ENCODE assay signal across 11 cellular contexts in the genomic region with DNA sequence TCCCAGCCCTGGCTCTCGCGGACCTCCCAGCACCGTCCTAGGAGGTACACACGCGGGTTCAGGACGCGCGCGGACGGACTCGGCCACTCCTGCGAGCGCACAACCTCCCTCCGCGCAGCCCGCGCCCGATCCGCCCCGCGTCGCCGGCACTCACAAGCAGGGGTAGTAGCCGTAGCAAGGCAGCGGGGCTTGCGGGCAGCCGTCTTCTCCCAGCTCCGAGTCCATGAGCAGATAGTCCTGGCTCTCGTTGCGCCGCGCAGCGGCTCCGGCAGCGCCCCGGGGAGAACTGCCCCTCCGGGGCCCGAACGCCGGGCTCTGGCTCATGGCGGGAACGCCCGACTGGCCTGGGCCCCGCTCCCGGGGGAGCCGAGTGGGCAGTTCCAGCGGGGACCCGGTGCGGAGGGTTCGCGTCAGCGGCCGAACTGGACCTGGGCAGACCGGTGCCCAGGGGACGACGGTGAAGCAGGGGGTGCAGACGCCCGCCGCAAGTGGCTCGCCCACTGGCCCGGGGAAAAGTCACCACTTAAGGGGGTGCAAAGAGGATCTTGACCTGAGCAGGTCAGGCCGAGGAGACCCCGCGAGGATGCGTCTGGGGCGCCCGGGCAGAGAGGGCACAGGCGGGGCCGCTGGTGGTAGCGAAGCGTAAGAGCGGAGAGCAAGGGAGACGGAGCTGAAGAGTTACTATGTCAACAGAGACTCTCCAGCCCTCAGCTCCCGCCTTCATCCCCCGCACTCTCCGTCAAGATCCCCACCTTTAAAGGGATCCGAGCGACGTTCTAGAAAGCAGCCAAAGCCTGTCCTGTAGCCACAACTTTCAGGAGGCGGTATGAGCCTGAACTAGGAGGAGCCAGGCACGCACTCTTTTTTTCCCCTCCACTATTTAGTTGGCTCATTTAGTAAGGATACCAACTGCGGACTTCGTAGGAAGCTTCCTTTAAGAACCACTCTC. TPM values are rescaled to one million over a fixed set of nuclear protein-coding genes. Genes with fewer than 3 reads are reported as not detected.
DNase-seq lines count a peak whose midpoint lies in the region; ATAC-seq, FAIRE-seq and TF ChIP-seq lines count a peak whose summit lies in the region.
"Had no signal": no experiment of that assay in that cellular context is flagged by ENCODE, and none has a peak within 500 bp of the region (broad histone marks: within the 10 kb centered on the region; RNA-seq: fewer than 3 reads in every experiment).

TSS of gene TRPC6 (minus strand) at position 828 of the 949 bp plus-strand sequence. CDS start at position 324, 504 bp downstream.

- H3K4me1 ChIP-seq in A549, result no peaks in the 10 kb centered on the region

- no peak for FAIRE-seq in A549 (lab: Jason Lieb, UNC)

- DNase-seq in A549 (ENCODE audit: low read depth in 1 of 2, low spot score in 1 of 2) (peak; percentile 33 to 43), NCI-H69 (lab: John Stamatoyannopoulos, UW) (peak; percentile 2), fibroblast of villous mesenchyme (ENCODE audit: low read depth) (peak; percentile 66), NCI-H2227 treated with DMSO at 0.1 percent for 48 hours (lab: John Stamatoyannopoulos, UW) (no peak)
- DNase-seq in activated naive CD8-positive, alpha-beta T cell treated with anti-CD3 and anti-CD28 coated beads for 36 hours, result no peak
- DNase-seq: CD8-positive, alpha-beta T cell; stimulated activated CD4-positive, alpha-beta T cell treated with anti-CD3 and anti-CD28 coated beads, Interleukin-2, amount 100 ng/mL, for 24 hours had no signal

- TF ChIP-seq CTCF in A549 (IDR thresholded peaks at IDR 0.05) (no peak), fibroblast of villous mesenchyme (IDR thresholded peaks at IDR 0.05; ENCODE audit: insufficient read depth, low read depth, low read length) (no peak), nephron (IDR thresholded peaks at IDR 0.05; ENCODE audit: unreplicated experiment in 3 of 3) (no peak)

- peaks cover 54% of the 10 kb centered on the region for H3K27me3 Mint-ChIP-seq in nephron (ENCODE audit: low read depth)
- peaks cover 33% of the 10 kb centered on the region for H3K27me3 Mint-ChIP-seq in activated naive CD8-positive, alpha-beta T cell treated with anti-CD3 and anti-CD28 coated beads for 36 hours

- peaks cover 7% of the 10 kb centered on the region for H3K9me3 Mint-ChIP-seq in nephron
- H3K9me3 Mint-ChIP-seq in activated naive CD8-positive, alpha-beta T cell treated with anti-CD3 and anti-CD28 coated beads for 36 hours, result no peaks in the 10 kb centered on the region
- H3K9me3 Mint-ChIP-seq: CD8-positive, alpha-beta T cell had no signal

- peak within 1 kb of the TSS; percentile 100 for H3K4me2 ChIP-seq in A549

- peak within 1 kb of the TSS; percentile 71 for H3K4me3 ChIP-seq in A549
- peak within 1 kb of the TSS; percentile 62 for H3K4me3 ChIP-seq in fibroblast of villous mesenchyme (ENCODE audit: low read depth, low read length)

- POLR2A ChIA-PET in A549 (lab: Yijun Ruan, JAX), result no interaction called here

- ATAC-seq in A549 (peak; percentile 91 to 96), GM18868 (IDR thresholded peaks at IDR 0.05; ENCODE audit: unreplicated experiment) (no peak), HG02870 (IDR thresholded peaks at IDR 0.05; ENCODE audit: unreplicated experiment) (no peak)
- ATAC-seq: CD8-positive, alpha-beta T cell had no signal

- peak within 1 kb of the TSS; percentile 87 to 93 (median 93) for H3K4me3 Mint-ChIP-seq in nephron
- no peak within 1 kb of the TSS for H3K4me3 Mint-ChIP-seq in activated naive CD8-positive, alpha-beta T cell treated with anti-CD3 and anti-CD28 coated beads for 36 hours
- H3K4me3 Mint-ChIP-seq: activated naive CD8-positive, alpha-beta T cell; CD8-positive, alpha-beta T cell had no signal

- H3K4me1 Mint-ChIP-seq in nephron, result peaks cover 12% of the 10 kb centered on the region
- H3K4me1 Mint-ChIP-seq in activated naive CD8-positive, alpha-beta T cell treated with anti-CD3 and anti-CD28 coated beads for 36 hours, result no peaks in the 10 kb centered on the region

- peak within 1 kb of the TSS; percentile 76 to 89 (median 82) for H3K27ac Mint-ChIP-seq in nephron
- no peak within 1 kb of the TSS for H3K27ac Mint-ChIP-seq in activated naive CD8-positive, alpha-beta T cell treated with anti-CD3 and anti-CD28 coated beads for 36 hours
- H3K27ac Mint-ChIP-seq: activated naive CD8-positive, alpha-beta T cell; CD8-positive, alpha-beta T cell had no signal

- 3% methylated on average over 22 of the region's 83 CpGs for WGBS in A549 (ENCODE audit: missing lambda C conversion rate)

- CTCF ChIA-PET in A549 (lab: Yijun Ruan, JAX), result no interaction called here

- no peaks in the 10 kb centered on the region; the same call in 2 of the 3 replicates for H3K9me3 ChIP-seq in A549

- H3K36me3 Mint-ChIP-seq in nephron (ENCODE audit: low read depth), result peaks cover 5% of the 10 kb centered on the region
- peaks cover 2% of the 10 kb centered on the region for H3K36me3 Mint-ChIP-seq in activated naive CD8-positive, alpha-beta T cell treated with anti-CD3 and anti-CD28 coated beads for 36 hours
- H3K36me3 Mint-ChIP-seq: activated naive CD8-positive, alpha-beta T cell; CD8-positive, alpha-beta T cell had no signal

- no peak for TF ChIP-seq EP300 in A549 (IDR thresholded peaks at IDR 0.05)

- no peak for TF ChIP-seq RAD21 in A549 (conservative IDR thresholded peaks at IDR 0.05 in 1 of 2, IDR thresholded peaks at IDR 0.05 in 1 of 2)

- no peak for TF ChIP-seq POLR2A in A549 (IDR thresholded peaks at IDR 0.05; ENCODE audit: low read length)

- peak within 1 kb of the TSS; percentile 50 to 73; a peak in 5 of 6 replicates for H3K27ac ChIP-seq in A549

TF ChIP-seq in A549, 52 proteins besides CTCF, POLR2A, EP300 and RAD21:
- no peak for TF ChIP-seq MYC (IDR thresholded peaks at IDR 0.05; ENCODE audit: borderline replicate concordance, low read length)
- no peak for TF ChIP-seq SREBF2 (IDR thresholded peaks at IDR 0.05)
- no peak for TF ChIP-seq FOSL2 (IDR thresholded peaks at IDR 0.05)
- no peak for TF ChIP-seq FOSL2 (CRISPR knock-in tag; IDR thresholded peaks at IDR 0.05)
- no peak for TF ChIP-seq FOSB (CRISPR knock-in tag; IDR thresholded peaks at IDR 0.05)

RNA-seq across cellular contexts. Expression of gene TRPC6, which starts in this region (rescaled TPM):
- polyA plus RNA-seq in A549 (2011; rRNA removed) (1.0 and 1.2 TPM in 2 replicates), A549 (2017; fragmentation: RNase III; extraction: RNeasy Plus Mini Kit Qiagen cat#74134 plus additional on column Dnase treatment) (0.26 to 0.70 TPM (median 0.30 TPM) in 3 replicates)
- 0.18 and 0.20 TPM in 2 replicates for polyA plus RNA-seq in A549 (2012; cell fraction: cytosol; rRNA removed)
- 0.22 and 0.28 TPM in 2 replicates for polyA plus RNA-seq in A549 (2012; cell fraction: nucleus; rRNA removed)
- 1.7 and 2.7 TPM in 2 replicates for polyA minus RNA-seq in A549 (2011; rRNA and poly(A)+ RNA removed)
- total RNA-seq in fibroblast of villous mesenchyme, result 26.4 and 35.8 TPM in 2 replicates
- not detected for total RNA-seq in activated naive CD8-positive, alpha-beta T cell treated with anti-CD3 and anti-CD28 coated beads for 36 hours
- total RNA-seq: CD8-positive, alpha-beta T cell had no signal

Comparison
In these comparisons a context has a peak if more than half of its experiments do, and no peak if none do; other contexts are left out.
1. RNA of gene TRPC6 (total RNA-seq): 26.4 to 35.8 TPM in fibroblast of villous mesenchyme; not detected in activated naive CD8-positive, alpha-beta T cell treated with anti-CD3 and anti-CD28 coated beads for 36 hours; every median in the first group is over 10 times any median in the second.
2. ATAC-seq: peak in A549 (2 of 2); none in GM18868 (single experiment) and HG02870 (single experiment).
3. DNase-seq: peak in A549 (2 of 2), NCI-H69 (single experiment) and fibroblast of villous mesenchyme (single experiment); none in activated naive CD8-positive, alpha-beta T cell treated with anti-CD3 and anti-CD28 coated beads for 36 hours (single experiment) and NCI-H2227 treated with DMSO at 0.1 percent for 48 hours (single experiment).